ENCODE assay signal across 8 cellular contexts in the genomic region with DNA sequence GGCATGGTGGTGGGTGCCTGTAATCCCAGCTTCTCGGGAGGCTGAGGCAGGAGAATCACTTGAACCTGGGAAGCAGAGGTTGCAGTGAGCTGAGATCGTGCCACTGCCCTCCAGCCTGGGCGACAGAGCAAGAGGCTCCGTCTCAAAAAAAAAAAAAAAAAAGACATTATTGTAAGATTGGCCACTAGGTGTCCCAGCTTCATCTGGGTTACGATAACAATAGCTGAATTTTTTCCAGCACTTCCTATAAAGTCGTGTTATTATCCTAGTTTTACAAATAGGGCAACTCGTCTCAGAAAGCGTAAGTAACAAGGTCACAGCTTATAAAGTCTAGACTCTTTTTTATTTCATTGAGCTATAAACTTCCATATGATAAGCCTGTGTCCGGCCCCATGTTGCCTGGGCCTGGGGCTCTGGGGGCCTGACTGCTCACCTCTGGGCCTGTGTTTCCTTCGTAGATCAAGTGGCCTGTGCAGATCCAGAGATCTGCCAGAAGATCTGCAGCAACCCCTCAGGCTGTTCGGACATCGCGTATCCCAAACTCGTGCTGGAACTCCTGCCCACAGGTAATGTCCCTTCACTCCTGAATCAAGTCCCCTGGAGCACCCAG.
DNase-seq lines count a peak whose midpoint lies in the region; ATAC-seq and TF ChIP-seq lines count a peak whose summit lies in the region.

No MANE protein-coding gene starts in this region.

- ATAC-seq in SK-N-SH treated with all-trans-retinoic acid at 6 μM for 48 hours (peak; percentile 73; the same call in 2 of the 3 replicates), GM21619 (IDR thresholded peaks at IDR 0.05; ENCODE audit: unreplicated experiment) (no peak), HG03378 (IDR thresholded peaks at IDR 0.05; ENCODE audit: unreplicated experiment) (no peak)

- peaks cover 2% of the 10 kb centered on the region for H3K27me3 Mint-ChIP-seq in glutamatergic neuron (ENCODE audit: unreplicated experiment)

- no peak overlapping the region for H3K27ac Mint-ChIP-seq in glutamatergic neuron (ENCODE audit: unreplicated experiment)

- no peaks in the 10 kb centered on the region for H3K4me1 Mint-ChIP-seq in glutamatergic neuron (ENCODE audit: low read depth, unreplicated experiment)

- DNase-seq in A172 (ENCODE audit: low spot score) = peak; percentile 39
- no peak for DNase-seq in GM10248 (ENCODE audit: extremely low spot score)
- DNase-seq in glutamatergic neuron = no peak
- DNase-seq in germinal center (ENCODE audit: low spot score) = no peak
- no peak for DNase-seq in NOMO-1 treated with dmso at 0.1 percent for 144 hours (lab: John Stamatoyannopoulos, UW; ENCODE audit: unreplicated experiment)

- no peak overlapping the region for H3K4me3 Mint-ChIP-seq in glutamatergic neuron (ENCODE audit: unreplicated experiment)

- CTCF ChIA-PET in GM10248 (lab: Yijun Ruan, JAX) = interaction anchor here (0.7 to 2.6 kb wide), 9 partner anchors 9 to 327 kb away, joined by 3 to 10 read pairs (median 3); no protein-coding TSS in a partner anchor

- TF ChIP-seq CTCF in GM10248 (IDR thresholded peaks at IDR 0.05; ENCODE audit: control extremely low read depth, extremely low read depth, low read depth, missing control alignments) (peak; percentile 26), glutamatergic neuron (IDR thresholded peaks at IDR 0.05; ENCODE audit: partially characterized antibody, unreplicated experiment) (peak; percentile 73)

- H3K36me3 Mint-ChIP-seq in glutamatergic neuron (ENCODE audit: unreplicated experiment) = no peaks in the 10 kb centered on the region

- POLR2A ChIA-PET in GM10248 (lab: Yijun Ruan, JAX) = no interaction called here

- peaks cover 1% of the 10 kb centered on the region for H3K9me3 Mint-ChIP-seq in glutamatergic neuron (ENCODE audit: unreplicated experiment)

TF ChIP-seq in SK-N-SH treated with all-trans-retinoic acid at 6 μM for 48 hours, 23 proteins besides CTCF, POLR2A, EP300 and RAD21:
- no peak for TF ChIP-seq GLIS3 (CRISPR knock-in tag; IDR thresholded peaks at IDR 0.05)
- TF ChIP-seq ARNTL (CRISPR knock-in tag; IDR thresholded peaks at IDR 0.05; ENCODE audit: borderline replicate concordance, low read depth) = no peak
- no peak for TF ChIP-seq ISL1 (CRISPR knock-in tag; IDR thresholded peaks at IDR 0.05)
- no peak for TF ChIP-seq ZNF8 (CRISPR knock-in tag; IDR thresholded peaks at IDR 0.05)
- TF ChIP-seq TOX (CRISPR knock-in tag; IDR thresholded peaks at IDR 0.05; ENCODE audit: borderline replicate concordance) = no peak
